In the genomic region with DNA sequence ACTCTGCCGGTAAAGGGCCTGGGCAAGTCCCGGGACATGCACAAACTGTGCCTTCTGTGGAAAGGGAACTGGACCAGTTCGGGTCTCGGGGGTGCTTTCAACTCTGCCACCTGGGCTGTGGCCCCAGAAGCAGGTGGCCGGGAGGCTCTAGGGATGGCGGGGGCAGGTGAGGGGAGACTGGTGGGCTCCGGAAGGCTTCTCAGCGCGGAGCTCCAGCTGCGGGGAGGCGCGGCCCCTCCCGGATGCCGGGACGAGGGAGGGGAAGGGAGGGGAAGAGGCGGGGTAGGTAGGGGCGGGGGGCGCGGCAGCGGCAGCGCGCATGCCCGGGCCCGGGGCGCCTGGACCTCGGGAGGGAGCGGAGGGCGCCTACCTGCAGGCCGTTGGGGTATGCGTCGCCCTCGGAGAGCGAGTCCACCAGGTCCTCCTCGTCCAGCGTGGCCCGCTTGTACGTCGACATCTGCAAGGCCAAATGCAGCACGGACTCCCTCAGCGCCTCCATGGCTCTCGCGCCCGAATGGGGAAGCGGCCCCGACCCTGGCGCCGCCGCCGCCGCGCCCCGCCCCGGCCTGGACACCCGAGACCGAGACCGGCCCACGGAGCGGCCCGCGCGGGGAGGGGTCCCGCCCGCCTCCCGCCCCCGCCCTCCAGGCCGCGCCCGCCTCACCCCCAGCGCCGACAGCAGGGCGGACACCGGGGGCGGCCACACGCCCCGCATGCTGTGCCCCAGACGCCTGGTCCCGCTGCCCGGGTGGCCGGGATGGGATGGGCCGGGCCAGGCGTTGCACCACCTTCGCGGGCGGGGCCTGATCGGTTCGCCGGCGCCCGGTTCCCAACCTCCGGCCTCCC, we compare ENCODE assay signal across 1 cellular context.
A peak's percentile ranks its signal among the peaks of the same experiment; 100 is the strongest.
TF ChIP-seq lines count a peak whose summit lies in the region.

A gene (minus strand): TSS at position 764 of the 846 bp plus-strand sequence. CDS start 49 bp downstream, at position 715.

TF ChIP-seq in HEK293, 187 proteins besides CTCF, POLR2A, EP300 and RAD21 (continued from another document and continues in another):
- TF ChIP-seq ZFP37 (tag by site-specific recombination; IDR thresholded peaks at IDR 0.05) (no peak), ZNF202 (tag by site-specific recombination; IDR thresholded peaks at IDR 0.05; ENCODE audit: borderline replicate concordance) (no peak), BCL11A (tag by site-specific recombination; IDR thresholded peaks at IDR 0.05; ENCODE audit: low read depth) (no peak), ZNF561 (tag by site-specific recombination; IDR thresholded peaks at IDR 0.05; ENCODE audit: borderline replicate concordance) (no peak; the same call in 1 of the 2 replicates), YY2 (tag by site-specific recombination; IDR thresholded peaks at IDR 0.05) (no peak), ZNF221 (tag by site-specific recombination; IDR thresholded peaks at IDR 0.05; ENCODE audit: borderline replicate concordance) (no peak), KLF16 (tag by site-specific recombination; IDR thresholded peaks at IDR 0.05) (peak; percentile 44; the same call in 1 of the 2 replicates), ZNF776 (tag by site-specific recombination; IDR thresholded peaks at IDR 0.05; ENCODE audit: borderline replicate concordance) (no peak), ZNF292 (tag by site-specific recombination; IDR thresholded peaks at IDR 0.05; ENCODE audit: borderline replicate concordance, low read depth) (no peak), ZNF549 (tag by site-specific recombination; IDR thresholded peaks at IDR 0.05) (no peak), ZNF211 (tag by site-specific recombination; IDR thresholded peaks at IDR 0.05; ENCODE audit: low read depth) (no peak), OSR2 (tag by site-specific recombination; IDR thresholded peaks at IDR 0.05) (no peak), GLI4 (tag by site-specific recombination; IDR thresholded peaks at IDR 0.05) (no peak), ZNF837 (tag by site-specific recombination; IDR thresholded peaks at IDR 0.05) (no peak), ZNF791 (tag by site-specific recombination; IDR thresholded peaks at IDR 0.05) (no peak), ZFP3 (tag by site-specific recombination; IDR thresholded peaks at IDR 0.05; ENCODE audit: low read depth) (no peak), TCF7L2 (IDR thresholded peaks at IDR 0.05; ENCODE audit: borderline replicate concordance, low read depth, low read length) (no peak), SALL2 (tag by site-specific recombination; IDR thresholded peaks at IDR 0.05; ENCODE audit: borderline replicate concordance) (no peak), ZNF530 (tag by site-specific recombination; IDR thresholded peaks at IDR 0.05; ENCODE audit: low read depth) (no peak), ZNF394 (tag by site-specific recombination; IDR thresholded peaks at IDR 0.05; ENCODE audit: borderline replicate concordance) (no peak), ZNF747 (tag by site-specific recombination; IDR thresholded peaks at IDR 0.05) (no peak), KLF8 (tag by site-specific recombination; IDR thresholded peaks at IDR 0.05) (peak; percentile 27; the same call in 1 of the 2 replicates), ZNF223 (tag by site-specific recombination; IDR thresholded peaks at IDR 0.05) (no peak), KLF10 (tag by site-specific recombination; IDR thresholded peaks at IDR 0.05) (peak; percentile 62), ZNF777 (tag by site-specific recombination; IDR thresholded peaks at IDR 0.05; ENCODE audit: borderline replicate concordance) (no peak), GLIS2 (tag by site-specific recombination; IDR thresholded peaks at IDR 0.05) (peak; percentile 72), ZNF16 (tag by site-specific recombination; IDR thresholded peaks at IDR 0.05; ENCODE audit: low read depth) (no peak), ZNF585B (tag by site-specific recombination; IDR thresholded peaks at IDR 0.05) (no peak), EGR2 (tag by site-specific recombination; IDR thresholded peaks at IDR 0.05; ENCODE audit: low read depth) (no peak), ZNF768 (tag by site-specific recombination; IDR thresholded peaks at IDR 0.05) (no peak), SCRT1 (tag by site-specific recombination; IDR thresholded peaks at IDR 0.05; ENCODE audit: borderline replicate concordance) (no peak)
- TF ChIP-seq, protein P1, sequence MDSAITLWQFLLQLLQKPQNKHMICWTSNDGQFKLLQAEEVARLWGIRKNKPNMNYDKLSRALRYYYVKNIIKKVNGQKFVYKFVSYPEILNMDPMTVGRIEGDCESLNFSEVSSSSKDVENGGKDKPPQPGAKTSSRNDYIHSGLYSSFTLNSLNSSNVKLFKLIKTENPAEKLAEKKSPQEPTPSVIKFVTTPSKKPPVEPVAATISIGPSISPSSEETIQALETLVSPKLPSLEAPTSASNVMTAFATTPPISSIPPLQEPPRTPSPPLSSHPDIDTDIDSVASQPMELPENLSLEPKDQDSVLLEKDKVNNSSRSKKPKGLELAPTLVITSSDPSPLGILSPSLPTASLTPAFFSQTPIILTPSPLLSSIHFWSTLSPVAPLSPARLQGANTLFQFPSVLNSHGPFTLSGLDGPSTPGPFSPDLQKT (IDR thresholded peaks at IDR 0.05; ENCODE audit: borderline replicate concordance, low read depth, low read length): no peak
- TF ChIP-seq, protein P2, sequence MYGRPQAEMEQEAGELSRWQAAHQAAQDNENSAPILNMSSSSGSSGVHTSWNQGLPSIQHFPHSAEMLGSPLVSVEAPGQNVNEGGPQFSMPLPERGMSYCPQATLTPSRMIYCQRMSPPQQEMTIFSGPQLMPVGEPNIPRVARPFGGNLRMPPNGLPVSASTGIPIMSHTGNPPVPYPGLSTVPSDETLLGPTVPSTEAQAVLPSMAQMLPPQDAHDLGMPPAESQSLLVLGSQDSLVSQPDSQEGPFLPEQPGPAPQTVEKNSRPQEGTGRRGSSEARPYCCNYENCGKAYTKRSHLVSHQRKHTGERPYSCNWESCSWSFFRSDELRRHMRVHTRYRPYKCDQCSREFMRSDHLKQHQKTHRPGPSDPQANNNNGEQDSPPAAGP (tag by site-specific recombination; IDR thresholded peaks at IDR 0.05): no peak
- TF ChIP-seq, protein P3, sequence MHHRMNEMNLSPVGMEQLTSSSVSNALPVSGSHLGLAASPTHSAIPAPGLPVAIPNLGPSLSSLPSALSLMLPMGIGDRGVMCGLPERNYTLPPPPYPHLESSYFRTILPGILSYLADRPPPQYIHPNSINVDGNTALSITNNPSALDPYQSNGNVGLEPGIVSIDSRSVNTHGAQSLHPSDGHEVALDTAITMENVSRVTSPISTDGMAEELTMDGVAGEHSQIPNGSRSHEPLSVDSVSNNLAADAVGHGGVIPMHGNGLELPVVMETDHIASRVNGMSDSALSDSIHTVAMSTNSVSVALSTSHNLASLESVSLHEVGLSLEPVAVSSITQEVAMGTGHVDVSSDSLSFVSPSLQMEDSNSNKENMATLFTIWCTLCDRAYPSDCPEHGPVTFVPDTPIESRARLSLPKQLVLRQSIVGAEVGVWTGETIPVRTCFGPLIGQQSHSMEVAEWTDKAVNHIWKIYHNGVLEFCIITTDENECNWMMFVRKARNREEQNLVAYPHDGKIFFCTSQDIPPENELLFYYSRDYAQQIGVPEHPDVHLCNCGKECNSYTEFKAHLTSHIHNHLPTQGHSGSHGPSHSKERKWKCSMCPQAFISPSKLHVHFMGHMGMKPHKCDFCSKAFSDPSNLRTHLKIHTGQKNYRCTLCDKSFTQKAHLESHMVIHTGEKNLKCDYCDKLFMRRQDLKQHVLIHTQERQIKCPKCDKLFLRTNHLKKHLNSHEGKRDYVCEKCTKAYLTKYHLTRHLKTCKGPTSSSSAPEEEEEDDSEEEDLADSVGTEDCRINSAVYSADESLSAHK (tag by site-specific recombination; IDR thresholded peaks at IDR 0.05): no peak
- TF ChIP-seq, protein P4, sequence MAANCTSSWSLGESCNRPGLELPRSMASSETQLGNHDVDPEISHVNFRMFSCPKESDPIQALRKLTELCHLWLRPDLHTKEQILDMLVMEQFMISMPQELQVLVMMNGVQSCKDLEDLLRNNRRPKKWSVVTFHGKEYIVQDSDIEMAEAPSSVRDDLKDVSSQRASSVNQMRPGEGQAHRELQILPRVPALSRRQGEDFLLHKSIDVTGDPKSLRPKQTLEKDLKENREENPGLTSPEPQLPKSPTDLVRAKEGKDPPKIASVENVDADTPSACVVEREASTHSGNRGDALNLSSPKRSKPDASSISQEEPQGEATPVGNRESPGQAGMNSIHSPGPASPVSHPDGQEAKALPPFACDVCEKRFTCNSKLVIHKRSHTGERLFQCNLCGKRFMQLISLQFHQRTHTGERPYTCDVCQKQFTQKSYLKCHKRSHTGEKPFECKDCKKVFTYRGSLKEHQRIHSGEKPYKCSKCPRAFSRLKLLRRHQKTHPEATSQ (tag by site-specific recombination; IDR thresholded peaks at IDR 0.05): no peak
- TF ChIP-seq, protein P5, sequence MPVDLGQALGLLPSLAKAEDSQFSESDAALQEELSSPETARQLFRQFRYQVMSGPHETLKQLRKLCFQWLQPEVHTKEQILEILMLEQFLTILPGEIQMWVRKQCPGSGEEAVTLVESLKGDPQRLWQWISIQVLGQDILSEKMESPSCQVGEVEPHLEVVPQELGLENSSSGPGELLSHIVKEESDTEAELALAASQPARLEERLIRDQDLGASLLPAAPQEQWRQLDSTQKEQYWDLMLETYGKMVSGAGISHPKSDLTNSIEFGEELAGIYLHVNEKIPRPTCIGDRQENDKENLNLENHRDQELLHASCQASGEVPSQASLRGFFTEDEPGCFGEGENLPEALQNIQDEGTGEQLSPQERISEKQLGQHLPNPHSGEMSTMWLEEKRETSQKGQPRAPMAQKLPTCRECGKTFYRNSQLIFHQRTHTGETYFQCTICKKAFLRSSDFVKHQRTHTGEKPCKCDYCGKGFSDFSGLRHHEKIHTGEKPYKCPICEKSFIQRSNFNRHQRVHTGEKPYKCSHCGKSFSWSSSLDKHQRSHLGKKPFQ (tag by site-specific recombination; IDR thresholded peaks at IDR 0.05): no peak
- TF ChIP-seq, protein P6, sequence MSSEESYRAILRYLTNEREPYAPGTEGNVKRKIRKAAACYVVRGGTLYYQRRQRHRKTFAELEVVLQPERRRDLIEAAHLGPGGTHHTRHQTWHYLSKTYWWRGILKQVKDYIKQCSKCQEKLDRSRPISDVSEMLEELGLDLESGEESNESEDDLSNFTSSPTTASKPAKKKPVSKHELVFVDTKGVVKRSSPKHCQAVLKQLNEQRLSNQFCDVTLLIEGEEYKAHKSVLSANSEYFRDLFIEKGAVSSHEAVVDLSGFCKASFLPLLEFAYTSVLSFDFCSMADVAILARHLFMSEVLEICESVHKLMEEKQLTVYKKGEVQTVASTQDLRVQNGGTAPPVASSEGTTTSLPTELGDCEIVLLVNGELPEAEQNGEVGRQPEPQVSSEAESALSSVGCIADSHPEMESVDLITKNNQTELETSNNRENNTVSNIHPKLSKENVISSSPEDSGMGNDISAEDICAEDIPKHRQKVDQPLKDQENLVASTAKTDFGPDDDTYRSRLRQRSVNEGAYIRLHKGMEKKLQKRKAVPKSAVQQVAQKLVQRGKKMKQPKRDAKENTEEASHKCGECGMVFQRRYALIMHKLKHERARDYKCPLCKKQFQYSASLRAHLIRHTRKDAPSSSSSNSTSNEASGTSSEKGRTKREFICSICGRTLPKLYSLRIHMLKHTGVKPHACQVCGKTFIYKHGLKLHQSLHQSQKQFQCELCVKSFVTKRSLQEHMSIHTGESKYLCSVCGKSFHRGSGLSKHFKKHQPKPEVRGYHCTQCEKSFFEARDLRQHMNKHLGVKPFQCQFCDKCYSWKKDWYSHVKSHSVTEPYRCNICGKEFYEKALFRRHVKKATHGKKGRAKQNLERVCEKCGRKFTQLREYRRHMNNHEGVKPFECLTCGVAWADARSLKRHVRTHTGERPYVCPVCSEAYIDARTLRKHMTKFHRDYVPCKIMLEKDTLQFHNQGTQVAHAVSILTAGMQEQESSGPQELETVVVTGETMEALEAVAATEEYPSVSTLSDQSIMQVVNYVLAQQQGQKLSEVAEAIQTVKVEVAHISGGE (tag by site-specific recombination; conservative IDR thresholded peaks at IDR 0.05; ENCODE audit: low read depth): no peak
- TF ChIP-seq, protein P7, sequence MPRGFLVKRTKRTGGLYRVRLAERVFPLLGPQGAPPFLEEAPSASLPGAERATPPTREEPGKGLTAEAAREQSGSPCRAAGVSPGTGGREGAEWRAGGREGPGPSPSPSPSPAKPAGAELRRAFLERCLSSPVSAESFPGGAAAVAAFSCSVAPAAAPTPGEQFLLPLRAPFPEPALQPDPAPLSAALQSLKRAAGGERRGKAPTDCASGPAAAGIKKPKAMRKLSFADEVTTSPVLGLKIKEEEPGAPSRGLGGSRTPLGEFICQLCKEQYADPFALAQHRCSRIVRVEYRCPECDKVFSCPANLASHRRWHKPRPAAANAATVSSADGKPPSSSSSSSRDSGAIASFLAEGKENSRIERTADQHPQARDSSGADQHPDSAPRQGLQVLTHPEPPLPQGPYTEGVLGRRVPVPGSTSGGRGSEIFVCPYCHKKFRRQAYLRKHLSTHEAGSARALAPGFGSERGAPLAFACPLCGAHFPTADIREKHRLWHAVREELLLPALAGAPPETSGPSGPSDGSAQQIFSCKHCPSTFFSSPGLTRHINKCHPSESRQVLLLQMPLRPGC (tag by site-specific recombination; IDR thresholded peaks at IDR 0.05): no peak
- TF ChIP-seq, protein P8, sequence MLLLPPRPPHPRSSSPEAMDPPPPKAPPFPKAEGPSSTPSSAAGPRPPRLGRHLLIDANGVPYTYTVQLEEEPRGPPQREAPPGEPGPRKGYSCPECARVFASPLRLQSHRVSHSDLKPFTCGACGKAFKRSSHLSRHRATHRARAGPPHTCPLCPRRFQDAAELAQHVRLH (tag by site-specific recombination; IDR thresholded peaks at IDR 0.05): no peak
- TF ChIP-seq, protein P9, sequence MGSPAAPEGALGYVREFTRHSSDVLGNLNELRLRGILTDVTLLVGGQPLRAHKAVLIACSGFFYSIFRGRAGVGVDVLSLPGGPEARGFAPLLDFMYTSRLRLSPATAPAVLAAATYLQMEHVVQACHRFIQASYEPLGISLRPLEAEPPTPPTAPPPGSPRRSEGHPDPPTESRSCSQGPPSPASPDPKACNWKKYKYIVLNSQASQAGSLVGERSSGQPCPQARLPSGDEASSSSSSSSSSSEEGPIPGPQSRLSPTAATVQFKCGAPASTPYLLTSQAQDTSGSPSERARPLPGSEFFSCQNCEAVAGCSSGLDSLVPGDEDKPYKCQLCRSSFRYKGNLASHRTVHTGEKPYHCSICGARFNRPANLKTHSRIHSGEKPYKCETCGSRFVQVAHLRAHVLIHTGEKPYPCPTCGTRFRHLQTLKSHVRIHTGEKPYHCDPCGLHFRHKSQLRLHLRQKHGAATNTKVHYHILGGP (tag by site-specific recombination; IDR thresholded peaks at IDR 0.05): no peak
- TF ChIP-seq, protein P10, sequence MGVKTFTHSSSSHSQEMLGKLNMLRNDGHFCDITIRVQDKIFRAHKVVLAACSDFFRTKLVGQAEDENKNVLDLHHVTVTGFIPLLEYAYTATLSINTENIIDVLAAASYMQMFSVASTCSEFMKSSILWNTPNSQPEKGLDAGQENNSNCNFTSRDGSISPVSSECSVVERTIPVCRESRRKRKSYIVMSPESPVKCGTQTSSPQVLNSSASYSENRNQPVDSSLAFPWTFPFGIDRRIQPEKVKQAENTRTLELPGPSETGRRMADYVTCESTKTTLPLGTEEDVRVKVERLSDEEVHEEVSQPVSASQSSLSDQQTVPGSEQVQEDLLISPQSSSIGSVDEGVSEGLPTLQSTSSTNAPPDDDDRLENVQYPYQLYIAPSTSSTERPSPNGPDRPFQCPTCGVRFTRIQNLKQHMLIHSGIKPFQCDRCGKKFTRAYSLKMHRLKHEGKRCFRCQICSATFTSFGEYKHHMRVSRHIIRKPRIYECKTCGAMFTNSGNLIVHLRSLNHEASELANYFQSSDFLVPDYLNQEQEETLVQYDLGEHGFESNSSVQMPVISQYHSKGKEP (tag by site-specific recombination; IDR thresholded peaks at IDR 0.05): no peak
